ENCODE assay signal across 8 cellular contexts in genomic region chr3:18847583-18848197, GRCh38.
DNase-seq lines count a peak whose midpoint lies in the region; ATAC-seq and TF ChIP-seq lines count a peak whose summit lies in the region.

No MANE protein-coding gene starts in this region.

- no peaks in the 10 kb centered on the region for H3K27me3 Mint-ChIP-seq in activated naive CD4-positive, alpha-beta T cell treated with anti-CD3 and anti-CD28 coated beads, Interleukin-2, amount 50 U/mL, for 24 hours
- H3K27me3 Mint-ChIP-seq in brain, result peaks cover 3% of the 10 kb centered on the region

- no peak for TF ChIP-seq POLR2A in transverse colon (IDR thresholded peaks at IDR 0.05)

- no peaks in the 10 kb centered on the region for H3K36me3 Mint-ChIP-seq in activated naive CD4-positive, alpha-beta T cell treated with anti-CD3 and anti-CD28 coated beads, Interleukin-2, amount 50 U/mL, for 24 hours
- no peaks in the 10 kb centered on the region for H3K36me3 Mint-ChIP-seq in brain

- no peak for TF ChIP-seq EP300 in transverse colon (IDR thresholded peaks at IDR 0.05; ENCODE audit: low read depth)

- no peaks in the 10 kb centered on the region for H3K9me3 Mint-ChIP-seq in activated naive CD4-positive, alpha-beta T cell treated with anti-CD3 and anti-CD28 coated beads, Interleukin-2, amount 50 U/mL, for 24 hours
- no peaks in the 10 kb centered on the region for H3K9me3 Mint-ChIP-seq in brain

- intact Hi-C loops in transverse colon (cut with DNase I; ENCODE audit: low total_unique reads), result no loop called here

- peak overlapping the region; percentile 55 for H3K27ac Mint-ChIP-seq in activated naive CD4-positive, alpha-beta T cell treated with anti-CD3 and anti-CD28 coated beads, Interleukin-2, amount 50 U/mL, for 24 hours
- no peak overlapping the region for H3K27ac Mint-ChIP-seq in brain

- H3K27ac ChIP-seq in transverse colon (no peak overlapping the region), mesenchymal stem cell (ENCODE audit: low read length, poor library complexity, severe bottlenecking) (no peak overlapping the region)

- in situ Hi-C loops in transverse colon (cut with MboI; ENCODE audit: low pct_ligation_motif_present in 1 of 4, low pct_unique_long_range_greater_than_20kb in 1 of 4, low sequenced_read_pairs in 3 of 4), result no loop called here

- H2AFZ ChIP-seq in mesenchymal stem cell (ENCODE audit: low read depth, low read length), result no peak overlapping the region

- no peak overlapping the region for H2BK5ac ChIP-seq in mesenchymal stem cell (ENCODE audit: low read depth, low read length, poor library complexity, severe bottlenecking)

- no peak overlapping the region for H4K8ac ChIP-seq in mesenchymal stem cell (ENCODE audit: low read length)

- 48 to 49% methylated on average over 5 of the region's 5 CpGs for WGBS in transverse colon (ENCODE audit: low coverage in 1 of 2), 2 donors
- 100% methylated on average over 1 of the region's 5 CpGs for WGBS in mesenchymal stem cell

- no peaks in the 10 kb centered on the region for H3K36me3 ChIP-seq in transverse colon
- H3K36me3 ChIP-seq in mesenchymal stem cell (ENCODE audit: control insufficient read depth in 1 of 2, insufficient read depth in 2 of 2, low read depth in 1 of 2, low read length in 2 of 2), result no peaks in the 10 kb centered on the region

- no peak overlapping the region for H2BK120ac ChIP-seq in mesenchymal stem cell (ENCODE audit: low read depth, low read length)

- no peak overlapping the region for H3K4me3 Mint-ChIP-seq in activated naive CD4-positive, alpha-beta T cell treated with anti-CD3 and anti-CD28 coated beads, Interleukin-2, amount 50 U/mL, for 24 hours
- H3K4me3 Mint-ChIP-seq in brain, result no peak overlapping the region

- H3K9me3 ChIP-seq in transverse colon (no peaks in the 10 kb centered on the region), mesenchymal stem cell (ENCODE audit: control insufficient read depth, low read length) (no peaks in the 10 kb centered on the region)

- H3K4me3 ChIP-seq in transverse colon (no peak overlapping the region), mesenchymal stem cell (ENCODE audit: insufficient read depth in 1 of 2, low read depth in 1 of 2, low read length in 2 of 2) (no peak overlapping the region)

- no peak overlapping the region for H3K18ac ChIP-seq in mesenchymal stem cell (ENCODE audit: low read depth in 1 of 2, low read length in 2 of 2)

- peaks cover 15% of the 10 kb centered on the region for H3K4me1 Mint-ChIP-seq in activated naive CD4-positive, alpha-beta T cell treated with anti-CD3 and anti-CD28 coated beads, Interleukin-2, amount 50 U/mL, for 24 hours
- H3K4me1 Mint-ChIP-seq in brain, result no peaks in the 10 kb centered on the region

- H3K4me1 ChIP-seq in transverse colon (no peaks in the 10 kb centered on the region), mesenchymal stem cell (ENCODE audit: control insufficient read depth, insufficient read depth, low read depth, low read length) (no peaks in the 10 kb centered on the region)

- H3K79me1 ChIP-seq in mesenchymal stem cell (replicated peaks; ENCODE audit: low read length, poor library complexity, severe bottlenecking), result no peaks in the 10 kb centered on the region

- no peak overlapping the region for H3K4me2 ChIP-seq in mesenchymal stem cell (ENCODE audit: low read length, poor library complexity, severe bottlenecking)

- DNase-seq in activated naive CD4-positive, alpha-beta T cell (lab: John Stamatoyannopoulos, UW), result no peak
- DNase-seq in transverse colon (no peak), retina (no peak), mesenchymal stem cell (no peak)

- H3K27me3 ChIP-seq in transverse colon (no peaks in the 10 kb centered on the region), mesenchymal stem cell (ENCODE audit: control insufficient read depth in 1 of 2, insufficient read depth in 1 of 2, low read length in 2 of 2) (no peaks in the 10 kb centered on the region)

- H3K14ac ChIP-seq in mesenchymal stem cell (ENCODE audit: low read length in 2 of 2), result no peak overlapping the region

- no peak overlapping the region for H2AK5ac ChIP-seq in mesenchymal stem cell (ENCODE audit: low read length, severe bottlenecking)

- H3K9ac ChIP-seq in mesenchymal stem cell (ENCODE audit: low read length), result no peak overlapping the region

- no peak overlapping the region for H2BK12ac ChIP-seq in mesenchymal stem cell (ENCODE audit: low read length in 2 of 2)

- no peak overlapping the region for H3K4ac ChIP-seq in mesenchymal stem cell (ENCODE audit: low read depth in 1 of 2, low read length in 2 of 2)

- ATAC-seq in HG03175 (IDR thresholded peaks at IDR 0.05; ENCODE audit: unreplicated experiment), result peak; percentile 84
- ATAC-seq in GM21447 (IDR thresholded peaks at IDR 0.05; ENCODE audit: unreplicated experiment), result no peak

- TF ChIP-seq CTCF in brain (conservative IDR thresholded peaks at IDR 0.05) (peak; percentile 20 to 63), transverse colon (IDR thresholded peaks at IDR 0.05) (peak in 4 of 5 experiments; percentile 28 to 45 (median 38))

- H3K23ac ChIP-seq in mesenchymal stem cell (ENCODE audit: low read length in 2 of 2), result no peak overlapping the region

- no peak overlapping the region for H2BK15ac ChIP-seq in mesenchymal stem cell (ENCODE audit: low read depth, poor library complexity, severe bottlenecking)

- H4K91ac ChIP-seq in mesenchymal stem cell (ENCODE audit: low read length), result no peak overlapping the region
